Comparison of ENCODE assay signal across 10 cellular contexts in genomic region chr1:175673236-175674150, GRCh38.
DNase-seq lines count a peak whose midpoint lies in the region; ATAC-seq and TF ChIP-seq lines count a peak whose summit lies in the region.
"Had no signal": no experiment of that assay in that cellular context is flagged by ENCODE, and none has a peak within 500 bp of the region (broad histone marks: within the 10 kb centered on the region; RNA-seq: fewer than 3 reads in every experiment).

No MANE protein-coding gene starts in this region.

- H3K4me1 ChIP-seq in CD4-positive, alpha-beta memory T cell (ENCODE audit: insufficient read depth, low read length): no peaks in the 10 kb centered on the region
- H3K4me1 ChIP-seq in esophagus muscularis mucosa: no peaks in the 10 kb centered on the region

- H3K9me3 ChIP-seq in CD4-positive, alpha-beta memory T cell (ENCODE audit: control insufficient read depth in 1 of 2, low read length in 2 of 2): no peaks in the 10 kb centered on the region
- H3K9me3 ChIP-seq in esophagus muscularis mucosa: no peaks in the 10 kb centered on the region

- POLR2A ChIA-PET in CD4-positive, alpha-beta memory T cell (lab: Charles Lee; ENCODE audit: partially characterized antibody): no interaction called here

- DNase-seq in GM12864 (ENCODE audit: low read depth) (peak; percentile 37), HK-2 (ENCODE audit: unreplicated experiment) (peak; percentile 12), fibroblast of pulmonary artery (ENCODE audit: low read depth) (peak; percentile 8), cortex of kidney (lab: John Stamatoyannopoulos, UW) (no peak), esophagus muscularis mucosa (ENCODE audit: extremely low spot score) (no peak), HCEC 1CT (no peak)
- no peak for DNase-seq in CD4-positive, alpha-beta memory T cell
- DNase-seq: NCI-H1436 treated with DMSO at 0.1 percent for 48 hours had no signal

- TF ChIP-seq CTCF in GM12864 (IDR thresholded peaks at IDR 0.05; ENCODE audit: low read depth, low read length, missing control alignments): no peak
- no peak for TF ChIP-seq CTCF in fibroblast of pulmonary artery (IDR thresholded peaks at IDR 0.05; ENCODE audit: low read length, missing control alignments)
- no peak for TF ChIP-seq CTCF in esophagus muscularis mucosa (IDR thresholded peaks at IDR 0.05)

- no peaks in the 10 kb centered on the region for H3K27me3 ChIP-seq in CD4-positive, alpha-beta memory T cell (ENCODE audit: insufficient read depth, low read length)
- H3K27me3 ChIP-seq in esophagus muscularis mucosa: peaks cover 0 to 16% (median 0%) of the 10 kb centered on the region in 4 donors

- H3K4me3 ChIP-seq in GM12864 (ENCODE audit: low read depth, low read length): no peak overlapping the region
- H3K4me3 ChIP-seq in fibroblast of pulmonary artery (replicated peaks; ENCODE audit: low read depth, low read length): no peak overlapping the region
- no peak overlapping the region for H3K4me3 ChIP-seq in CD4-positive, alpha-beta memory T cell (ENCODE audit: low read length in 2 of 2)
- no peak overlapping the region for H3K4me3 ChIP-seq in esophagus muscularis mucosa

- no peak overlapping the region for H3K27ac ChIP-seq in CD4-positive, alpha-beta memory T cell (ENCODE audit: low read depth, low read length)
- no peak overlapping the region for H3K27ac ChIP-seq in esophagus muscularis mucosa (replicated peaks in 1 of 4)

- intact Hi-C loops in CD4-positive, alpha-beta memory T cell (cut with micrococcal nuclease): no loop called here
- intact Hi-C loops in esophagus muscularis mucosa (cut with DNase I): no loop called here

- H3K27ac Mint-ChIP-seq in CD4-positive, alpha-beta memory T cell: no peak overlapping the region
- H3K27ac Mint-ChIP-seq: activated T-helper 1 cell treated with anti-CD3 and anti-CD28 coated beads, Interleukin-12 subunit alpha, Interleukin-12 subunit beta, Interleukin-2, Interleukin-4 antibody, amounts not matched to agents 30 ng/mL and 10 ng/mL and 1 ng/mL, durations not matched to agents 14 hours and 24 hours and 36 hours had no signal

- no peak for TF ChIP-seq EP300 in esophagus muscularis mucosa (IDR thresholded peaks at IDR 0.05)

- CTCF ChIA-PET in CD4-positive, alpha-beta memory T cell (lab: Charles Lee; ENCODE audit: partially characterized antibody): no interaction called here

- no peak for TF ChIP-seq POLR2A in esophagus muscularis mucosa (IDR thresholded peaks at IDR 0.05; ENCODE audit: low read depth)

- peaks cover 4 to 7% of the 10 kb centered on the region in 2 donors for H3K27me3 Mint-ChIP-seq in CD4-positive, alpha-beta memory T cell

- no peaks in the 10 kb centered on the region for H3K36me3 ChIP-seq in CD4-positive, alpha-beta memory T cell (ENCODE audit: insufficient read depth, low read length)
- no peaks in the 10 kb centered on the region for H3K36me3 ChIP-seq in esophagus muscularis mucosa

- H3K36me3 Mint-ChIP-seq in CD4-positive, alpha-beta memory T cell: no peaks in the 10 kb centered on the region

- 55% methylated on average over 7 of the region's 7 CpGs for WGBS in esophagus muscularis mucosa

- ATAC-seq in GM21381 (IDR thresholded peaks at IDR 0.05; ENCODE audit: unreplicated experiment): peak; percentile 83

- H3K4me1 Mint-ChIP-seq in CD4-positive, alpha-beta memory T cell: no peaks in the 10 kb centered on the region

- no peak overlapping the region for H3K4me3 Mint-ChIP-seq in CD4-positive, alpha-beta memory T cell
- H3K4me3 Mint-ChIP-seq: activated T-helper 1 cell treated with anti-CD3 and anti-CD28 coated beads, Interleukin-12 subunit alpha, Interleukin-12 subunit beta, Interleukin-2, Interleukin-4 antibody, amounts not matched to agents 30 ng/mL and 10 ng/mL and 1 ng/mL, durations not matched to agents 14 hours and 24 hours and 36 hours had no signal

- no peaks in the 10 kb centered on the region for H3K9me3 Mint-ChIP-seq in CD4-positive, alpha-beta memory T cell
- H3K9me3 Mint-ChIP-seq: activated T-helper 1 cell treated with anti-CD3 and anti-CD28 coated beads, Interleukin-12 subunit alpha, Interleukin-12 subunit beta, Interleukin-2, Interleukin-4 antibody, amounts not matched to agents 30 ng/mL and 10 ng/mL and 1 ng/mL, durations not matched to agents 14 hours and 24 hours and 36 hours had no signal

Comparison
In these comparisons a context has a peak if more than half of its experiments do, and no peak if none do; other contexts are left out.
1. DNase-seq: peak in GM12864 (single experiment), HK-2 (single experiment) and fibroblast of pulmonary artery (single experiment); none in cortex of kidney (single experiment), CD4-positive, alpha-beta memory T cell (0 of 5), esophagus muscularis mucosa (single experiment) and HCEC 1CT (single experiment).